8 cellular contexts compared by ENCODE assay signal in genomic region chr15:85331666-85332261, GRCh38. TPM values are rescaled to one million over a fixed set of nuclear protein-coding genes. Genes with fewer than 3 reads are reported as not detected.
DNase-seq lines count a peak whose midpoint lies in the region; ATAC-seq and TF ChIP-seq lines count a peak whose summit lies in the region.

No MANE protein-coding gene starts in this region.

- peak overlapping the region; percentile 69 for H2AFZ ChIP-seq in Karpas-422 (ENCODE audit: low read length)

- H3K27me3 Mint-ChIP-seq in endodermal cell (ENCODE audit: insufficient read depth), result peaks cover 9% of the 10 kb centered on the region

- no peak for TF ChIP-seq POLR2A in ovary (IDR thresholded peaks at IDR 0.05)

- peaks cover 18% of the 10 kb centered on the region for H3K79me2 ChIP-seq in Karpas-422 (ENCODE audit: low read length)

- H3K9me3 Mint-ChIP-seq in endodermal cell, result no peaks in the 10 kb centered on the region

- intact Hi-C loops in sciatic nerve (cut with DNase I), result no loop called here
- intact Hi-C loops in ovary (cut with DNase I), result no loop called here

- DNase-seq in GM13976 (ENCODE audit: low spot score) (peak; percentile 44), Karpas-422 (peak; percentile 49), epithelial cell of proximal tubule (ENCODE audit: low read depth) (no peak), sciatic nerve (ENCODE audit: low spot score) (no peak), ovary (no peak), NCI-H1436 treated with DMSO at 0.1 percent for 48 hours (lab: John Stamatoyannopoulos, UW) (no peak), amygdala (lab: John Stamatoyannopoulos, UW) (no peak), endodermal cell (no peak)

- no peaks in the 10 kb centered on the region for H4K20me1 ChIP-seq in Karpas-422 (ENCODE audit: insufficient read depth, low read depth, low read length)

- TF ChIP-seq EP300 in ovary (IDR thresholded peaks at IDR 0.05), result no peak

- H3K36me3 Mint-ChIP-seq in endodermal cell (ENCODE audit: low read depth), result no peaks in the 10 kb centered on the region

- ATAC-seq in sciatic nerve, result peak; percentile 17

- peaks cover 45% of the 10 kb centered on the region for H3K4me1 Mint-ChIP-seq in endodermal cell

- peak overlapping the region; percentile 99 for H3K27ac ChIP-seq in Karpas-422 (ENCODE audit: low read length)
- peak overlapping the region in 1 of 2 donors; percentile 13 for H3K27ac ChIP-seq in ovary
- no peak overlapping the region for H3K27ac ChIP-seq in endodermal cell (ENCODE audit: low read depth, low read length)

- peak overlapping the region; percentile 56 for H3K4me3 ChIP-seq in Karpas-422 (ENCODE audit: low read length)
- peak overlapping the region; percentile 28 for H3K4me3 ChIP-seq in epithelial cell of proximal tubule (ENCODE audit: low read depth, low read length)
- no peak overlapping the region for H3K4me3 ChIP-seq in ovary
- no peak overlapping the region for H3K4me3 ChIP-seq in endodermal cell (ENCODE audit: low read length)

- no peaks in the 10 kb centered on the region for H3K9me3 ChIP-seq in Karpas-422 (ENCODE audit: low read length)
- no peaks in the 10 kb centered on the region for H3K9me3 ChIP-seq in ovary
- no peaks in the 10 kb centered on the region for H3K9me3 ChIP-seq in endodermal cell (ENCODE audit: control insufficient read depth, low read length)

- H3K9ac ChIP-seq in Karpas-422 (ENCODE audit: low read length) (peak overlapping the region; percentile 93), endodermal cell (ENCODE audit: extremely low read depth, low read length, poor library complexity, severe bottlenecking) (no peak overlapping the region)

- 84 to 90% (median 85%) methylated on average over 8 of the region's 8 CpGs for WGBS in ovary, 3 donors
- WGBS in endodermal cell (ENCODE audit: insufficient coverage in 1 of 2, insufficient read length in 1 of 2), 2 experiments, result 89 to 91% methylated on average over 5 to 8 of the region's 8 CpGs

- H3K4me1 ChIP-seq in Karpas-422 (ENCODE audit: low read length) (peaks cover 50% of the 10 kb centered on the region), ovary (ENCODE audit: insufficient read depth) (peaks cover 6% of the 10 kb centered on the region), endodermal cell (ENCODE audit: control insufficient read depth, insufficient read depth, low read length) (peaks cover 11% of the 10 kb centered on the region)

- peak overlapping the region; percentile 79 for H3K4me2 ChIP-seq in Karpas-422 (ENCODE audit: low read depth, low read length, poor library complexity, severe bottlenecking)

- H3K27me3 ChIP-seq in Karpas-422 (ENCODE audit: low read length) (no peaks in the 10 kb centered on the region), ovary (no peaks in the 10 kb centered on the region), endodermal cell (ENCODE audit: control insufficient read depth, insufficient read depth, low read length, poor library complexity, severe bottlenecking) (no peaks in the 10 kb centered on the region)

- H3K27ac Mint-ChIP-seq in endodermal cell, result no peak overlapping the region

- H3K36me3 ChIP-seq in Karpas-422 (ENCODE audit: insufficient read depth, low read length), result no peaks in the 10 kb centered on the region
- no peaks in the 10 kb centered on the region for H3K36me3 ChIP-seq in ovary
- no peaks in the 10 kb centered on the region for H3K36me3 ChIP-seq in endodermal cell (ENCODE audit: control insufficient read depth, insufficient read depth, low read length)

- in situ Hi-C loops in GM13976 (cut with MboI; ENCODE audit: low sequenced_read_pairs, unreplicated experiment), result no loop called here

- H3K4me3 Mint-ChIP-seq in endodermal cell, result no peak overlapping the region

- H3K9me2 ChIP-seq in Karpas-422 (replicated peaks; ENCODE audit: insufficient read depth, low read length), result no peaks in the 10 kb centered on the region

- TF ChIP-seq CTCF in GM13976 (IDR thresholded peaks at IDR 0.05; ENCODE audit: borderline replicate concordance, control extremely low read depth, extremely low read depth, insufficient read depth, missing control alignments) (no peak), epithelial cell of proximal tubule (conservative IDR thresholded peaks at IDR 0.05; ENCODE audit: low read depth, low read length) (no peak), ovary (IDR thresholded peaks at IDR 0.05) (no peak), endodermal cell (conservative IDR thresholded peaks at IDR 0.05) (no peak)

RNA-seq across cellular contexts. Expression of gene AKAP13, which starts 48.6 kb away (rescaled TPM):
- total RNA-seq in Karpas-422 (2014; rRNA removed; shearing (Covaris generic); ENCODE audit: low replicate concordance), result 156 and 166 TPM in 2 replicates
- 23.4 and 40.9 TPM in 2 replicates for total RNA-seq in epithelial cell of proximal tubule
- total RNA-seq in sciatic nerve, result 238 TPM
- total RNA-seq in ovary, result 100 to 1,000 TPM in 3 of 7 donors, 10 to 100 TPM in 4; 88.2 to 190 (median 99.8) TPM
- polyA plus RNA-seq in ovary, result 10 to 100 TPM; 45.3 to 94.0 TPM
- 100 to 1,000 TPM; 115 to 131 TPM for total RNA-seq in endodermal cell
- 35.6 TPM for polyA plus RNA-seq in endodermal cell (2013, experiment 1 of 2)
- polyA plus RNA-seq in endodermal cell (2013, experiment 2 of 2), result 46.4 TPM

Comparison
In these comparisons a context has a peak if more than half of its experiments do, and no peak if none do; other contexts are left out.
1. DNase-seq: peak in GM13976 (single experiment) and Karpas-422 (single experiment); none in epithelial cell of proximal tubule (single experiment), sciatic nerve (single experiment), ovary (0 of 5), NCI-H1436 treated with DMSO at 0.1 percent for 48 hours (single experiment), amygdala (0 of 56) and endodermal cell (single experiment).
2. H3K4me3 ChIP-seq: peak in Karpas-422 (single experiment) and epithelial cell of proximal tubule (single experiment); none in ovary (single experiment) and endodermal cell (single experiment).